Comparison of ENCODE assay signal across 20 cellular contexts in genomic region chr20:23370873-23371272, GRCh38. TPM values are rescaled to one million over a fixed set of nuclear protein-coding genes. Genes with fewer than 3 reads are reported as not detected.
A peak's percentile ranks its signal among the peaks of the same experiment; 100 is the strongest.
DNase-seq lines count a peak whose midpoint lies in the region; ATAC-seq, FAIRE-seq and TF ChIP-seq lines count a peak whose summit lies in the region.
"Had no signal": no experiment of that assay in that cellular context is flagged by ENCODE, and none has a peak within 500 bp of the region (broad histone marks: within the 10 kb centered on the region; RNA-seq: fewer than 3 reads in every experiment).

No MANE protein-coding gene starts in this region.

- no peaks in the 10 kb centered on the region for H3K27me3 ChIP-seq in cardiac muscle cell
- no peaks in the 10 kb centered on the region for H3K27me3 ChIP-seq in heart left ventricle
- H3K27me3 ChIP-seq in OCI-LY3 (ENCODE audit: low read depth, low read length), result no peaks in the 10 kb centered on the region
- no peaks in the 10 kb centered on the region for H3K27me3 ChIP-seq in K562 (ENCODE audit: control insufficient read depth in 2 of 2, insufficient read depth in 2 of 2, low read length in 2 of 2)
- H3K27me3 ChIP-seq: Peyer's patch had no signal

- TF ChIP-seq POLR2A in heart left ventricle (IDR thresholded peaks at IDR 0.05), result no peak
- no peak for TF ChIP-seq POLR2A in K562 (conservative IDR thresholded peaks at IDR 0.05)

- H3K4me3 ChIP-seq in cardiac muscle cell (no peak overlapping the region), heart left ventricle (no peak overlapping the region), OCI-LY3 (ENCODE audit: low read length) (no peak overlapping the region), K562 (no peak overlapping the region), kidney (ENCODE audit: low read length in 2 of 2) (no peak overlapping the region)
- H3K4me3 ChIP-seq: A549, GM12878, HAP-1, Peyer's patch had no signal

- no peak overlapping the region for H3K9ac ChIP-seq in OCI-LY3 (ENCODE audit: low read length)
- H3K9ac ChIP-seq in K562 (ENCODE audit: insufficient read depth in 1 of 2, low read depth in 2 of 2, low read length in 2 of 2), result no peak overlapping the region
- no peak overlapping the region for H3K9ac ChIP-seq in kidney (ENCODE audit: low read length in 2 of 2)
- H3K9ac ChIP-seq: KMS-11 had no signal

- H3K4me3 Mint-ChIP-seq in stimulated activated memory B cell treated with anti-CD40 and anti-IgM and Interleukin-4, amounts not matched to agents 10 μg/mL and 1 μg/mL and 100 μg/mL, for 72 hours, result no peak overlapping the region

- TSS peak; percentile 18 for BruUV-seq in K562 (replicated peaks; lab: Mats Ljungman, UMichigan)

- intact Hi-C loops in heart left ventricle (cut with DNase I) (no loop called here), K562 (cut with micrococcal nuclease) (no loop called here), kidney (cut with DNase I) (no loop called here)

- FAIRE-seq in K562 (lab: Jason Lieb, UNC), result no peak
- no peak for FAIRE-seq in kidney (lab: Jason Lieb, UNC)
- FAIRE-seq: A549, D721Med, G401.6, GM12878 had no signal

- peaks cover 42% of the 10 kb centered on the region for H3K36me3 Mint-ChIP-seq in stimulated activated memory B cell treated with anti-CD40 and anti-IgM and Interleukin-4, amounts not matched to agents 10 μg/mL and 1 μg/mL and 100 μg/mL, for 72 hours

- peaks cover 25% of the 10 kb centered on the region for H4K20me1 ChIP-seq in OCI-LY3 (ENCODE audit: insufficient read depth, low read length)
- peaks cover 6% of the 10 kb centered on the region; the same call in 1 of the 2 replicates for H4K20me1 ChIP-seq in K562 (replicated peaks; ENCODE audit: control insufficient read depth, insufficient read depth, low read length)

- H3K4me2 ChIP-seq in OCI-LY3 (ENCODE audit: low read length) (no peak overlapping the region), K562 (ENCODE audit: insufficient read depth, low read length) (no peak overlapping the region)
- H3K4me2 ChIP-seq: A549, KMS-11 had no signal

- 64 to 95% (median 85%) methylated on average over 3 of the region's 3 CpGs for WGBS in heart left ventricle, 4 donors
- WGBS in K562 (ENCODE audit: insufficient coverage, low coverage, missing lambda C conversion rate), result 64% methylated on average over 3 of the region's 3 CpGs

- DNase-seq in cardiac muscle cell (ENCODE audit: low read depth in 1 of 2, low spot score in 1 of 2) (no peak), heart left ventricle (no peak), K562 (ENCODE audit: extremely low read depth in 1 of 4, low spot score in 3 of 4) (no peak), kidney (no peak), AG08395 (ENCODE audit: low spot score) (no peak)
- DNase-seq: C1 segment of cervical spinal cord, GOT3, MM.1S, NCI-H2029 treated with DMSO at 0.1 percent for 48 hours, NCI-H526 treated with DMSO at 0.1 percent for 48 hours, Peyer's patch, SHP77 treated with DMSO at 0.1 percent for 48 hours had no signal

- H3K4me1 Mint-ChIP-seq in stimulated activated memory B cell treated with anti-CD40 and anti-IgM and Interleukin-4, amounts not matched to agents 10 μg/mL and 1 μg/mL and 100 μg/mL, for 72 hours, result peaks cover 12% of the 10 kb centered on the region

- no peaks in the 10 kb centered on the region for H3K9me3 Mint-ChIP-seq in stimulated activated memory B cell treated with anti-CD40 and anti-IgM and Interleukin-4, amounts not matched to agents 10 μg/mL and 1 μg/mL and 100 μg/mL, for 72 hours

- no peaks in the 10 kb centered on the region for H3K9me1 ChIP-seq in K562 (ENCODE audit: control insufficient read depth, insufficient read depth, low read length)

- H2AFZ ChIP-seq in OCI-LY3 (ENCODE audit: low read depth, low read length) (no peak overlapping the region), K562 (ENCODE audit: low read depth, low read length) (no peak overlapping the region)

- TF ChIP-seq CTCF in cardiac muscle cell (IDR thresholded peaks at IDR 0.05; ENCODE audit: low read depth, low read length) (no peak), heart left ventricle (IDR thresholded peaks at IDR 0.05) (no peak), OCI-LY3 (IDR thresholded peaks at IDR 0.05; ENCODE audit: low read depth, low read length) (no peak), K562 (IDR thresholded peaks at IDR 0.05 in 2 of 3, conservative IDR thresholded peaks at IDR 0.05 in 1 of 3; ENCODE audit: insufficient read depth in 2 of 3, low read depth in 1 of 3, low read length in 3 of 3) (no peak), kidney (IDR thresholded peaks at IDR 0.05; ENCODE audit: borderline replicate concordance, extremely low read depth, insufficient read depth) (no peak)

- no peak for TF ChIP-seq RAD21 in K562 (CRISPR knock-in tag; conservative IDR thresholded peaks at IDR 0.05 in 1 of 2, IDR thresholded peaks at IDR 0.05 in 1 of 2)

- ATAC-seq in heart left ventricle (no peak), K562 (no peak)
- ATAC-seq in stimulated activated memory B cell treated with anti-CD40 and anti-IgM and Interleukin-4, amounts not matched to agents 10 μg/mL and 1 μg/mL and 100 μg/mL, for 72 hours, result no peak
- ATAC-seq: A549, GM12878 had no signal

- POLR2A ChIA-PET in K562 (lab: Yijun Ruan, JAX), result interaction anchor here (0.5 to 1.4 kb wide), 2 partner anchors 9 to 28 kb away, joined by 3 to 5 read pairs; partner anchors contain the start of gene GZF1

- CTCF ChIA-PET in K562 (lab: Yijun Ruan, JAX; ENCODE audit: low intra/inter-chr PET ratio), result no interaction called here

- H3K9me3 ChIP-seq in cardiac muscle cell (ENCODE audit: low read depth) (no peaks in the 10 kb centered on the region), heart left ventricle (no peaks in the 10 kb centered on the region), OCI-LY3 (ENCODE audit: insufficient read depth, low read length) (no peaks in the 10 kb centered on the region), K562 (replicated peaks; ENCODE audit: control insufficient read depth, insufficient read depth, low read depth, low read length) (no peaks in the 10 kb centered on the region), kidney (ENCODE audit: control insufficient read depth in 1 of 2, low read length in 2 of 2) (no peaks in the 10 kb centered on the region)
- H3K9me3 ChIP-seq: HAP-1, Peyer's patch had no signal

- H3K36me3 ChIP-seq in cardiac muscle cell (peaks cover 45% of the 10 kb centered on the region), heart left ventricle (peaks cover 0 to 99% (median 87%) of the 10 kb centered on the region in 9 donors), OCI-LY3 (replicated peaks; ENCODE audit: low read depth, low read length) (peaks cover 91% of the 10 kb centered on the region), K562 (ENCODE audit: control insufficient read depth, insufficient read depth, low read length) (peaks cover 97% of the 10 kb centered on the region), kidney (ENCODE audit: control insufficient read depth in 1 of 2, insufficient read depth in 2 of 2, low read length in 2 of 2) (peaks cover 28 to 54% of the 10 kb centered on the region in 2 donors)

- H3K79me2 ChIP-seq in OCI-LY3 (ENCODE audit: low read length) (peaks cover 37% of the 10 kb centered on the region), K562 (ENCODE audit: control insufficient read depth, insufficient read depth, low read length) (peaks cover 26% of the 10 kb centered on the region)

- in situ Hi-C loops in K562 (cut with MboI), result no loop called here

- H3K27me3 Mint-ChIP-seq in stimulated activated memory B cell treated with anti-CD40 and anti-IgM and Interleukin-4, amounts not matched to agents 10 μg/mL and 1 μg/mL and 100 μg/mL, for 72 hours, result no peaks in the 10 kb centered on the region

- TF ChIP-seq EP300 in K562 (IDR thresholded peaks at IDR 0.05; ENCODE audit: low read length), result no peak

- H3K4me1 ChIP-seq in cardiac muscle cell (ENCODE audit: low read depth), result peaks cover 18% of the 10 kb centered on the region
- peaks cover 0 to 33% (median 21%) of the 10 kb centered on the region in 12 donors for H3K4me1 ChIP-seq in heart left ventricle
- H3K4me1 ChIP-seq in OCI-LY3 (ENCODE audit: low read length), result peaks cover 29% of the 10 kb centered on the region
- peaks cover 2 to 15% of the 10 kb centered on the region in 2 experiments; a peak in 4 of 5 replicates for H3K4me1 ChIP-seq in K562 (replicated peaks in 1 of 2; ENCODE audit: control insufficient read depth in 2 of 2, insufficient read depth in 2 of 2, low read length in 2 of 2)
- H3K4me1 ChIP-seq in kidney (ENCODE audit: control insufficient read depth in 1 of 2, insufficient read depth in 1 of 2, low read depth in 1 of 2, low read length in 2 of 2), result peaks cover 7 to 27% of the 10 kb centered on the region in 2 donors

- H3K27ac ChIP-seq in cardiac muscle cell (peak overlapping the region; percentile 15), heart left ventricle (no peak overlapping the region), OCI-LY3 (ENCODE audit: low read length) (peak overlapping the region; percentile 31; the same call in 1 of the 2 replicates), K562 (ENCODE audit: extremely low read depth, low read depth, low read length) (no peak overlapping the region), kidney (ENCODE audit: low read depth in 2 of 2, low read length in 2 of 2) (no peak overlapping the region)
- H3K27ac ChIP-seq: A549, KMS-11, Peyer's patch had no signal

- no peak overlapping the region for H3K27ac Mint-ChIP-seq in stimulated activated memory B cell treated with anti-CD40 and anti-IgM and Interleukin-4, amounts not matched to agents 10 μg/mL and 1 μg/mL and 100 μg/mL, for 72 hours

RNA-seq across cellular contexts. Expression of gene GZF1, which starts 8.9 kb away (rescaled TPM):
- 19.0 and 20.2 TPM in 2 replicates for total RNA-seq in cardiac muscle cell
- 7.4 and 10.4 TPM in 2 replicates for polyA plus RNA-seq in cardiac muscle cell
- 10 to 100 TPM; 16.5 to 34.6 (median 27.9) TPM for total RNA-seq in heart left ventricle
- polyA plus RNA-seq in heart left ventricle, result 10 to 100 TPM in 1 of 2 donors, 1 to 10 TPM in 1; 8.6 to 15.2 TPM
- 25.2 and 30.4 TPM in 2 replicates for total RNA-seq in K562 (2011; cell fraction: chromatin; rRNA removed; ENCODE audit: low replicate concordance)
- total RNA-seq in K562 (2011; cell fraction: nucleolus; rRNA removed), result 20.7 and 30.9 TPM in 2 replicates
- total RNA-seq in K562 (2011; cell fraction: nucleoplasm; rRNA removed), result 17.2 and 29.5 TPM in 2 replicates
- 7.0 and 9.6 TPM in 2 replicates for total RNA-seq in K562 (2014; rRNA removed)
- 6.5 and 6.9 TPM in 2 replicates for total RNA-seq in K562 (2014; rRNA removed; fragmentation: Illumina TruSeq; extraction: Trizol)
- total RNA-seq in K562 (2015; rRNA removed; fragmentation: Illumina TruSeq; extraction: Trizol), result 6.1 and 7.9 TPM in 2 replicates
- 8.6 and 10.2 TPM in 2 replicates for total RNA-seq in K562 (2021)
- polyA plus RNA-seq in K562 (2011; rRNA removed), result 15.7 and 21.9 TPM in 2 replicates
- polyA plus RNA-seq in K562 (2011; cell fraction: cytosol; rRNA removed), result 14.1 and 19.4 TPM in 2 replicates
- 36.9 and 43.8 TPM in 2 replicates for polyA plus RNA-seq in K562 (2011; cell fraction: nucleus; rRNA removed)
- polyA plus RNA-seq in K562 (2012), result 6.2 and 9.0 TPM in 2 replicates
- 7.4 and 9.7 TPM in 2 replicates for polyA plus RNA-seq in K562 (2014; fragmentation: Illumina TruSeq; extraction: Trizol)
- 1 to 10 TPM; 1.2 to 1.8 TPM for polyA plus RNA-seq in K562 (2014; fragmentation: Nextera tagmentation; extraction: Ambion mirVana)
- 9.5 and 11.9 TPM in 2 replicates for polyA plus RNA-seq in K562 (2014; rRNA removed)
- polyA minus RNA-seq in K562 (2011; rRNA and poly(A)+ RNA removed), result 21.8 and 24.4 TPM in 2 replicates
- 6.7 and 30.8 TPM in 2 replicates for polyA minus RNA-seq in K562 (2011; cell fraction: cytosol; rRNA and poly(A)+ RNA removed)
- 27.7 and 41.8 TPM in 2 replicates for polyA minus RNA-seq in K562 (2011; cell fraction: nucleus; rRNA and poly(A)+ RNA removed)
- total RNA-seq in kidney, result 14.1 TPM
- 7.7 TPM for polyA plus RNA-seq in kidney (ENCODE audit: insufficient read depth, low read depth, low replicate concordance)

RNA-seq across cellular contexts. Expression of gene NXT1, which starts 20.3 kb away (rescaled TPM):
- total RNA-seq in cardiac muscle cell, result 27.4 and 39.1 TPM in 2 replicates
- 29.1 and 34.2 TPM in 2 replicates for polyA plus RNA-seq in cardiac muscle cell
- 10 to 100 TPM in 3 of 9 donors, 1 to 10 TPM in 6; 4.2 to 13.8 (median 9.1) TPM for total RNA-seq in heart left ventricle
- 10 to 100 TPM in 1 of 2 donors, 1 to 10 TPM in 1; 5.7 to 20.1 TPM for polyA plus RNA-seq in heart left ventricle
- 6.8 and 14.9 TPM in 2 replicates for total RNA-seq in K562 (2011; cell fraction: chromatin; rRNA removed; ENCODE audit: low replicate concordance)
- 15.7 and 16.8 TPM in 2 replicates for total RNA-seq in K562 (2011; cell fraction: nucleolus; rRNA removed)
- total RNA-seq in K562 (2011; cell fraction: nucleoplasm; rRNA removed), result 10.8 and 11.6 TPM in 2 replicates
- total RNA-seq in K562 (2014; rRNA removed), result 50.4 and 50.9 TPM in 2 replicates
- total RNA-seq in K562 (2014; rRNA removed; fragmentation: Illumina TruSeq; extraction: Trizol), result 27.5 and 31.9 TPM in 2 replicates
- total RNA-seq in K562 (2015; rRNA removed; fragmentation: Illumina TruSeq; extraction: Trizol), result 35.0 and 35.7 TPM in 2 replicates
- 30.3 and 35.7 TPM in 2 replicates for total RNA-seq in K562 (2021)
- 31.7 and 37.7 TPM in 2 replicates for polyA plus RNA-seq in K562 (2011; rRNA removed)
- 40.1 and 55.8 TPM in 2 replicates for polyA plus RNA-seq in K562 (2011; cell fraction: cytosol; rRNA removed)
- 21.6 and 23.4 TPM in 2 replicates for polyA plus RNA-seq in K562 (2011; cell fraction: nucleus; rRNA removed)
- 22.6 and 23.8 TPM in 2 replicates for polyA plus RNA-seq in K562 (2012)
- 35.6 and 36.1 TPM in 2 replicates for polyA plus RNA-seq in K562 (2014; fragmentation: Illumina TruSeq; extraction: Trizol)
- 1 to 10 TPM; 7.7 to 8.9 TPM for polyA plus RNA-seq in K562 (2014; fragmentation: Nextera tagmentation; extraction: Ambion mirVana)
- 37.5 and 46.5 TPM in 2 replicates for polyA plus RNA-seq in K562 (2014; rRNA removed)
- 15.8 and 20.0 TPM in 2 replicates for polyA minus RNA-seq in K562 (2011; rRNA and poly(A)+ RNA removed)
- polyA minus RNA-seq in K562 (2011; cell fraction: cytosol; rRNA and poly(A)+ RNA removed), result 9.6 and 12.7 TPM in 2 replicates
- 5.7 and 6.7 TPM in 2 replicates for polyA minus RNA-seq in K562 (2011; cell fraction: nucleus; rRNA and poly(A)+ RNA removed)
- total RNA-seq in kidney, result 17.6 TPM
- 21.4 TPM for polyA plus RNA-seq in kidney (ENCODE audit: insufficient read depth, low read depth, low replicate concordance)

RNA-seq across cellular contexts. Expression of gene NAPB, which starts 50.4 kb away (rescaled TPM):
- total RNA-seq in cardiac muscle cell (10.0 and 16.6 TPM in 2 replicates), heart left ventricle (1 to 10 TPM; 2.8 to 8.4 (median 4.7) TPM), K562 (2014; rRNA removed) (5.2 and 6.5 TPM in 2 replicates), K562 (2014; rRNA removed; fragmentation: Illumina TruSeq; extraction: Trizol) (5.9 and 6.9 TPM in 2 replicates), K562 (2015; rRNA removed; fragmentation: Illumina TruSeq; extraction: Trizol) (5.6 and 5.8 TPM in 2 replicates), K562 (2021) (4.5 and 5.0 TPM in 2 replicates), kidney (9.6 TPM)
- polyA plus RNA-seq in cardiac muscle cell (12.9 and 27.2 TPM in 2 replicates), heart left ventricle (1 to 10 TPM; 3.5 to 3.7 TPM), K562 (2011; rRNA removed) (7.7 and 8.4 TPM in 2 replicates), K562 (2014; fragmentation: Illumina TruSeq; extraction: Trizol) (4.0 and 4.4 TPM in 2 replicates), K562 (2014; fragmentation: Nextera tagmentation; extraction: Ambion mirVana) (1 to 10 TPM; 1.4 to 2.3 TPM), K562 (2014; rRNA removed) (5.3 and 6.2 TPM in 2 replicates), kidney (ENCODE audit: insufficient read depth, low read depth, low replicate concordance) (5.3 TPM)
- total RNA-seq in K562 (2011; cell fraction: chromatin; rRNA removed; ENCODE audit: low replicate concordance), result 20.6 and 70.0 TPM in 2 replicates
- 10.8 and 16.7 TPM in 2 replicates for total RNA-seq in K562 (2011; cell fraction: nucleolus; rRNA removed)
- total RNA-seq in K562 (2011; cell fraction: nucleoplasm; rRNA removed), result 40.9 and 51.8 TPM in 2 replicates
- polyA plus RNA-seq in K562 (2011; cell fraction: cytosol; rRNA removed), result 0.64 and 3.2 TPM in 2 replicates
- polyA plus RNA-seq in K562 (2011; cell fraction: nucleus; rRNA removed), result 14.5 and 19.0 TPM in 2 replicates
- polyA plus RNA-seq in K562 (2012), result 3.8 and 5.9 TPM in 2 replicates
- 10.3 and 10.6 TPM in 2 replicates for polyA minus RNA-seq in K562 (2011; rRNA and poly(A)+ RNA removed)
- polyA minus RNA-seq in K562 (2011; cell fraction: cytosol; rRNA and poly(A)+ RNA removed), result 2.5 and 2.7 TPM in 2 replicates
- polyA minus RNA-seq in K562 (2011; cell fraction: nucleus; rRNA and poly(A)+ RNA removed), result 15.1 and 24.3 TPM in 2 replicates

Comparison
In these comparisons a context has a peak if more than half of its experiments do, and no peak if none do; other contexts are left out.
1. H3K27ac ChIP-seq: peak in cardiac muscle cell (single experiment) and OCI-LY3 (single experiment); none in heart left ventricle (0 of 12), K562 (single experiment) and kidney (0 of 2).